In genomic region chr3:132716372-132716771, GRCh38 we compare ENCODE assay signal across 31 cellular contexts.
"Had no signal": no experiment of that assay in that cellular context is flagged by ENCODE, and none has a peak within 500 bp of the region (broad histone marks: within the 10 kb centered on the region; RNA-seq: fewer than 3 reads in every experiment).

No MANE protein-coding gene starts in this region.

- H3K27me3 ChIP-seq: adrenal gland, breast epithelium, cardiac muscle cell, dorsolateral prefrontal cortex, esophagus muscularis mucosa, foreskin keratinocyte, gastrocnemius medialis, heart left ventricle had no signal

- DNase-seq: activated CD4-positive, alpha-beta memory T cell treated with anti-CD3 and anti-CD28 coated beads for 36 hours; activated CD4-positive, alpha-beta T cell treated with anti-CD3 and anti-CD28 coated beads for 36 hours; activated CD4-positive, alpha-beta T cell treated with anti-CD3 and anti-CD28 coated beads, Interleukin-2, amount 10 ng/mL, durations not matched to agents 24 days and 14 days; activated CD4-positive, CD25-positive, alpha-beta regulatory T cell; activated CD4-positive, CD25-positive, alpha-beta regulatory T cell treated with anti-CD3 and anti-CD28 coated beads, Interleukin-2, amount 50 U/mL, for 72 hours; activated CD8-positive, alpha-beta memory T cell treated with anti-CD3 and anti-CD28 coated beads, Interleukin-2, amount 10 ng/mL, durations not matched to agents 7 days and 5 days; activated CD8-positive, alpha-beta memory T cell treated with anti-CD3 and anti-CD28 coated beads, Interleukin-2, amount 50 U/mL, for 4 hours; activated CD8-positive, alpha-beta T cell treated with anti-CD3 and anti-CD28 coated beads, Interleukin-2, amount 10 ng/mL, durations not matched to agents 7 days and 5 days; activated effector memory CD4-positive, alpha-beta T cell treated with anti-CD3 and anti-CD28 coated beads, Interleukin-2, amount 50 U/mL, for 16 hours; activated naive CD4-positive, alpha-beta T cell treated with anti-CD3 and anti-CD28 coated beads for 36 hours; activated naive CD8-positive, alpha-beta T cell treated with anti-CD3 and anti-CD28 coated beads for 36 hours; activated naive CD8-positive, alpha-beta T cell treated with anti-CD3 and anti-CD28 coated beads, Interleukin-2, amount 50 U/mL, for 24 hours; activated T-cell treated with anti-CD3 and anti-CD28 coated beads, Interleukin-2, amount 50 U/mL, for 1 hour; activated T-cell treated with anti-CD3 and anti-CD28 coated beads, Interleukin-2, amount 50 U/mL, for 48 hours; adrenal gland; amygdala; aorta; central memory CD4-positive, alpha-beta T cell; dorsolateral prefrontal cortex; effector memory CD8-positive, alpha-beta T cell; foreskin keratinocyte; gastrocnemius medialis; glutamatergic neuron; heart left ventricle; T-helper 1 cell; T-helper 17 cell; T1000 had no signal

- ATAC-seq: activated CD4-positive, alpha-beta T cell treated with anti-CD3 and anti-CD28 coated beads for 36 hours; activated CD8-positive, alpha-beta memory T cell treated with anti-CD3 and anti-CD28 coated beads, Interleukin-2, amount 10 ng/mL, durations not matched to agents 7 days and 5 days; activated CD8-positive, alpha-beta T cell treated with anti-CD3 and anti-CD28 coated beads, Interleukin-2, amount 10 ng/mL, durations not matched to agents 7 days and 5 days; activated naive CD8-positive, alpha-beta T cell treated with anti-CD3 and anti-CD28 coated beads, Interleukin-2, amount 50 U/mL, for 24 hours; effector memory CD8-positive, alpha-beta T cell; foreskin keratinocyte; gastrocnemius medialis; T-helper 17 cell had no signal

- H3K4me1 ChIP-seq: breast epithelium had no signal

- H3K36me3 ChIP-seq: breast epithelium had no signal

- H3K27ac ChIP-seq: adrenal gland, breast epithelium, cardiac muscle cell, coronary artery, dorsolateral prefrontal cortex, esophagus muscularis mucosa, foreskin keratinocyte, gastrocnemius medialis, heart left ventricle had no signal

- H3K9me3 ChIP-seq: adrenal gland, breast epithelium, esophagus muscularis mucosa, gastrocnemius medialis, heart left ventricle had no signal

- H3K4me3 ChIP-seq: adrenal gland, breast epithelium, cardiac muscle cell, coronary artery, dorsolateral prefrontal cortex, esophagus muscularis mucosa, gastrocnemius medialis, heart left ventricle had no signal
